Comparison of ENCODE assay signal across 9 cellular contexts in the genomic region with DNA sequence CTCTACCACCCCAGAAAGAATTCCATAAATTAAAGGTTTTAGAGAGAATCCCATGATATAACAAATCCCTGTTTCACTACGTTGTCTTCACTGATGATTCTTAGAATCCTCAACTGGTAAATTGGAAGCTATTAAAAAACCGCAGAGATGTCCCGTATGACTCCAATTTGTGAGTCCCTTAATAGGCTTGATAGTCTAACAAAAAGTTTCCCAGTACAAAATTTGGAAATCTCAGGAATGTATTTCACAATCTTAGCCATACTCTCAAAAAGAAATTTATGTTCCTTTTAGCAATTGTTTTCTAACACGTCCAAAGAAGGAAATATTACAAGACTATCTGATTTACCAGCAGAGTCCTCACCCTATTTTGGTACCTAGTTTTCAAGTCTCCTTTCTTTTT. TPM values are rescaled to one million over a fixed set of nuclear protein-coding genes. Genes with fewer than 3 reads are reported as not detected.
DNase-seq lines count a peak whose midpoint lies in the region; ATAC-seq and TF ChIP-seq lines count a peak whose summit lies in the region.
"Had no signal": no experiment of that assay in that cellular context is flagged by ENCODE, and none has a peak within 500 bp of the region (broad histone marks: within the 10 kb centered on the region; RNA-seq: fewer than 3 reads in every experiment).

No MANE protein-coding gene starts in this region.

- H3K27ac ChIP-seq in HEK293 (ENCODE audit: extremely low read depth, low read depth, low read length) (no peak overlapping the region), brain microvascular endothelial cell (peak overlapping the region; percentile 95)

- CTCF ChIA-PET in HEK293 (lab: Yijun Ruan, JAX) = interaction anchor here (1.4 kb wide), 1 partner anchor 378 kb away, joined by 4 read pairs; no protein-coding TSS in a partner anchor

- H3K4me1 Mint-ChIP-seq in naive thymus-derived CD8-positive, alpha-beta T cell = peaks cover 26 to 78% (median 57%) of the 10 kb centered on the region in 4 donors

- H3K4me3 ChIP-seq in AG10803 (ENCODE audit: low read length) (peak overlapping the region; percentile 78), HEK293 (ENCODE audit: low read depth, low read length) (peak overlapping the region; percentile 79), brain microvascular endothelial cell (ENCODE audit: low read depth, low read length) (peak overlapping the region; percentile 89)

- POLR2A ChIA-PET in HEK293 (lab: Yijun Ruan, JAX) = no interaction called here
- POLR2A ChIA-PET in naive thymus-derived CD8-positive, alpha-beta T cell (lab: Charles Lee) = interaction anchor here (3.2 to 4.2 kb wide), 2 partner anchors 14 to 20 kb away, joined by 27 to 62 read pairs; no protein-coding TSS in a partner anchor

- H3K27me3 ChIP-seq in brain microvascular endothelial cell (replicated peaks) = no peaks in the 10 kb centered on the region

- peak overlapping the region; percentile 97 to 99 (median 98) for H3K27ac Mint-ChIP-seq in naive thymus-derived CD8-positive, alpha-beta T cell

- H3K4me1 ChIP-seq in HEK293 (ENCODE audit: control insufficient read depth, insufficient read depth, low read length) = peaks cover 16% of the 10 kb centered on the region

- DNase-seq in AG10803 (ENCODE audit: low read depth) (peak; percentile 91), brain microvascular endothelial cell (no peak), NAMALWA (ENCODE audit: low spot score) (no peak)
- no peak for DNase-seq in naive thymus-derived CD8-positive, alpha-beta T cell

- in situ Hi-C loops in brain microvascular endothelial cell (cut with HindIII; ENCODE audit: low pct_ligation_motif_present, low sequenced_read_pairs) = no loop called here

- H3K36me3 ChIP-seq in HEK293 (ENCODE audit: control insufficient read depth in 2 of 2, insufficient read depth in 1 of 2, low read length in 2 of 2) = no peaks in the 10 kb centered on the region
- no peaks in the 10 kb centered on the region for H3K36me3 ChIP-seq in brain microvascular endothelial cell (replicated peaks)

- no peaks in the 10 kb centered on the region for H3K9me3 ChIP-seq in HEK293 (ENCODE audit: control insufficient read depth, insufficient read depth, low read depth, low read length)

- peak overlapping the region; percentile 88 to 99 (median 98) for H3K4me3 Mint-ChIP-seq in naive thymus-derived CD8-positive, alpha-beta T cell

- no peak for ATAC-seq in naive thymus-derived CD8-positive, alpha-beta T cell
- ATAC-seq in GM18868 (IDR thresholded peaks at IDR 0.05; ENCODE audit: unreplicated experiment) (no peak), GM19395 (IDR thresholded peaks at IDR 0.05; ENCODE audit: unreplicated experiment) (no peak), GM18858 (IDR thresholded peaks at IDR 0.05; ENCODE audit: unreplicated experiment) (no peak)
- ATAC-seq: left lobe of liver had no signal

- TF ChIP-seq CTCF in AG10803 (conservative IDR thresholded peaks at IDR 0.05; ENCODE audit: low read length) = no peak
- no peak for TF ChIP-seq CTCF in HEK293 (tag by site-specific recombination; IDR thresholded peaks at IDR 0.05)
- TF ChIP-seq CTCF in brain microvascular endothelial cell (IDR thresholded peaks at IDR 0.05; ENCODE audit: low read depth, low read length, missing control alignments) = no peak

- no peaks in the 10 kb centered on the region for H3K27me3 Mint-ChIP-seq in naive thymus-derived CD8-positive, alpha-beta T cell

- peaks cover 0 to 7% (median 5%) of the 10 kb centered on the region in 3 donors for H3K36me3 Mint-ChIP-seq in naive thymus-derived CD8-positive, alpha-beta T cell

- H3K9me3 Mint-ChIP-seq in naive thymus-derived CD8-positive, alpha-beta T cell = peaks cover 0 to 3% (median 0%) of the 10 kb centered on the region in 9 donors

TF ChIP-seq in HEK293, 187 proteins besides CTCF, POLR2A, EP300 and RAD21:
- TF ChIP-seq ZNF366 (tag by site-specific recombination; conservative IDR thresholded peaks at IDR 0.05) (peak; percentile 37; the same call in 1 of the 2 replicates), PRDM1 (tag by site-specific recombination; IDR thresholded peaks at IDR 0.05) (no peak), ZNF19 (tag by site-specific recombination; IDR thresholded peaks at IDR 0.05; ENCODE audit: low read depth) (no peak), IKZF3 (tag by site-specific recombination; IDR thresholded peaks at IDR 0.05) (peak; percentile 31; the same call in 1 of the 2 replicates), BCL6B (tag by site-specific recombination; IDR thresholded peaks at IDR 0.05) (0 out of 2 replicates have a peak, but pooled peaks have one; percentile 5)
- TF ChIP-seq, protein P1, sequence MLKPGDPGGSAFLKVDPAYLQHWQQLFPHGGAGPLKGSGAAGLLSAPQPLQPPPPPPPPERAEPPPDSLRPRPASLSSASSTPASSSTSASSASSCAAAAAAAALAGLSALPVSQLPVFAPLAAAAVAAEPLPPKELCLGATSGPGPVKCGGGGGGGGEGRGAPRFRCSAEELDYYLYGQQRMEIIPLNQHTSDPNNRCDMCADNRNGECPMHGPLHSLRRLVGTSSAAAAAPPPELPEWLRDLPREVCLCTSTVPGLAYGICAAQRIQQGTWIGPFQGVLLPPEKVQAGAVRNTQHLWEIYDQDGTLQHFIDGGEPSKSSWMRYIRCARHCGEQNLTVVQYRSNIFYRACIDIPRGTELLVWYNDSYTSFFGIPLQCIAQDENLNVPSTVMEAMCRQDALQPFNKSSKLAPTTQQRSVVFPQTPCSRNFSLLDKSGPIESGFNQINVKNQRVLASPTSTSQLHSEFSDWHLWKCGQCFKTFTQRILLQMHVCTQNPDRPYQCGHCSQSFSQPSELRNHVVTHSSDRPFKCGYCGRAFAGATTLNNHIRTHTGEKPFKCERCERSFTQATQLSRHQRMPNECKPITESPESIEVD (tag by site-specific recombination; IDR thresholded peaks at IDR 0.05) = peak; percentile 53; the same call in 1 of the 2 replicates

RNA-seq across cellular contexts. Expression of gene TES, which starts 2.5 kb away (rescaled TPM):
- 100 to 1,000 TPM; 119 to 122 TPM for total RNA-seq in naive thymus-derived CD8-positive, alpha-beta T cell
- 100 to 1,000 TPM; 177 to 185 (median 181) TPM for polyA plus RNA-seq in naive thymus-derived CD8-positive, alpha-beta T cell
